Comparison of ENCODE assay signal across 1 cellular context in genomic region chr6:53432318-53433161, GRCh38.
TF ChIP-seq lines count a peak whose summit lies in the region.

No MANE protein-coding gene starts in this region.

TF ChIP-seq in HepG2, 621 proteins besides CTCF, POLR2A, EP300 and RAD21 (continued from another document and continues in another):
- TF ChIP-seq ARID3A (IDR thresholded peaks at IDR 0.05; ENCODE audit: low read depth, low read length) (peak; percentile 89), NFIB (CRISPR knock-in tag; IDR thresholded peaks at IDR 0.05; ENCODE audit: borderline replicate concordance) (no peak), BRF2 (CRISPR knock-in tag; IDR thresholded peaks at IDR 0.05) (no peak), ZNF550 (CRISPR knock-in tag; IDR thresholded peaks at IDR 0.05; ENCODE audit: borderline replicate concordance) (no peak), THYN1 (CRISPR knock-in tag; IDR thresholded peaks at IDR 0.05; ENCODE audit: borderline replicate concordance, low read depth) (no peak), RCOR2 (CRISPR knock-in tag; IDR thresholded peaks at IDR 0.05) (no peak), ZNF607 (CRISPR knock-in tag; IDR thresholded peaks at IDR 0.05; ENCODE audit: borderline replicate concordance) (no peak), KMT2B (CRISPR knock-in tag; IDR thresholded peaks at IDR 0.05) (no peak), HOXA5 (CRISPR knock-in tag; IDR thresholded peaks at IDR 0.05) (peak; percentile 49), MAFF (IDR thresholded peaks at IDR 0.05; ENCODE audit: low read depth, low read length) (peak; percentile 52; the same call in 1 of the 2 replicates), ZNF20 (CRISPR knock-in tag; IDR thresholded peaks at IDR 0.05) (no peak), ZNF710 (CRISPR knock-in tag; IDR thresholded peaks at IDR 0.05; ENCODE audit: borderline replicate concordance) (peak; percentile 77; the same call in 1 of the 2 replicates), PAXIP1 (CRISPR knock-in tag; conservative IDR thresholded peaks at IDR 0.05) (peak; percentile 80), NAIF1 (CRISPR knock-in tag; IDR thresholded peaks at IDR 0.05; ENCODE audit: borderline replicate concordance) (no peak), ZNF253 (CRISPR knock-in tag; IDR thresholded peaks at IDR 0.05; ENCODE audit: borderline replicate concordance) (no peak), ZNF232 (CRISPR knock-in tag; IDR thresholded peaks at IDR 0.05; ENCODE audit: borderline replicate concordance) (no peak), ZC3H13 (CRISPR knock-in tag; IDR thresholded peaks at IDR 0.05) (no peak), FOXA1 (IDR thresholded peaks at IDR 0.05) (no peak), FOXA1 (CRISPR knock-in tag; IDR thresholded peaks at IDR 0.05) (peak; percentile 52), HOXA3 (CRISPR knock-in tag; IDR thresholded peaks at IDR 0.05) (peak; percentile 47; the same call in 1 of the 2 replicates), NR2C2 (CRISPR knock-in tag; IDR thresholded peaks at IDR 0.05; ENCODE audit: borderline replicate concordance) (peak; percentile 30; the same call in 1 of the 2 replicates), ZNF276 (CRISPR knock-in tag; IDR thresholded peaks at IDR 0.05; ENCODE audit: low read depth) (no peak), RFX1 (IDR thresholded peaks at IDR 0.05) (no peak), ZNF34 (CRISPR knock-in tag; IDR thresholded peaks at IDR 0.05; ENCODE audit: borderline replicate concordance) (no peak), ZNF264 (CRISPR knock-in tag; IDR thresholded peaks at IDR 0.05) (peak; percentile 68; the same call in 1 of the 2 replicates), KDM1A (CRISPR knock-in tag; IDR thresholded peaks at IDR 0.05) (no peak), KLF12 (CRISPR knock-in tag; IDR thresholded peaks at IDR 0.05; ENCODE audit: borderline replicate concordance) (no peak), LRRFIP1 (CRISPR knock-in tag; conservative IDR thresholded peaks at IDR 0.05) (no peak), PBX2 (CRISPR knock-in tag; IDR thresholded peaks at IDR 0.05) (0 out of 2 replicates have a peak, but pooled peaks have one; percentile 34), ZNF816 (CRISPR knock-in tag; IDR thresholded peaks at IDR 0.05; ENCODE audit: borderline replicate concordance) (no peak), ATF4 (CRISPR knock-in tag; IDR thresholded peaks at IDR 0.05) (peak in 1 of 2 experiments; percentile 74; a peak in 2 of 4 replicates), ZBTB14 (CRISPR knock-in tag; IDR thresholded peaks at IDR 0.05) (no peak), HDAC1 (CRISPR knock-in tag; IDR thresholded peaks at IDR 0.05) (peak; percentile 56; the same call in 1 of the 2 replicates), ZBTB8A (CRISPR knock-in tag; IDR thresholded peaks at IDR 0.05; ENCODE audit: borderline replicate concordance, low read depth) (no peak), NFE2L2 (IDR thresholded peaks at IDR 0.05; ENCODE audit: low read length) (no peak), ZIK1 (CRISPR knock-in tag; IDR thresholded peaks at IDR 0.05; ENCODE audit: borderline replicate concordance, low read depth) (0 out of 2 replicates have a peak, but pooled peaks have one; percentile 33), ZNF331 (CRISPR knock-in tag; IDR thresholded peaks at IDR 0.05) (peak; percentile 54; the same call in 1 of the 2 replicates), FOSL1 (CRISPR knock-in tag; IDR thresholded peaks at IDR 0.05; ENCODE audit: borderline replicate concordance) (peak; percentile 96), ZNF709 (CRISPR knock-in tag; IDR thresholded peaks at IDR 0.05) (no peak), PHB2 (IDR thresholded peaks at IDR 0.05; ENCODE audit: partially characterized antibody) (no peak), PHF20 (CRISPR knock-in tag; IDR thresholded peaks at IDR 0.05) (no peak), ZNF75D (CRISPR knock-in tag; IDR thresholded peaks at IDR 0.05; ENCODE audit: borderline replicate concordance) (no peak), SMC3 (IDR thresholded peaks at IDR 0.05; ENCODE audit: low read length) (no peak), ZNF460 (CRISPR knock-in tag; IDR thresholded peaks at IDR 0.05; ENCODE audit: borderline replicate concordance) (no peak), CSRNP2 (CRISPR knock-in tag; conservative IDR thresholded peaks at IDR 0.05; ENCODE audit: low read depth) (no peak)
